In the genomic region with DNA sequence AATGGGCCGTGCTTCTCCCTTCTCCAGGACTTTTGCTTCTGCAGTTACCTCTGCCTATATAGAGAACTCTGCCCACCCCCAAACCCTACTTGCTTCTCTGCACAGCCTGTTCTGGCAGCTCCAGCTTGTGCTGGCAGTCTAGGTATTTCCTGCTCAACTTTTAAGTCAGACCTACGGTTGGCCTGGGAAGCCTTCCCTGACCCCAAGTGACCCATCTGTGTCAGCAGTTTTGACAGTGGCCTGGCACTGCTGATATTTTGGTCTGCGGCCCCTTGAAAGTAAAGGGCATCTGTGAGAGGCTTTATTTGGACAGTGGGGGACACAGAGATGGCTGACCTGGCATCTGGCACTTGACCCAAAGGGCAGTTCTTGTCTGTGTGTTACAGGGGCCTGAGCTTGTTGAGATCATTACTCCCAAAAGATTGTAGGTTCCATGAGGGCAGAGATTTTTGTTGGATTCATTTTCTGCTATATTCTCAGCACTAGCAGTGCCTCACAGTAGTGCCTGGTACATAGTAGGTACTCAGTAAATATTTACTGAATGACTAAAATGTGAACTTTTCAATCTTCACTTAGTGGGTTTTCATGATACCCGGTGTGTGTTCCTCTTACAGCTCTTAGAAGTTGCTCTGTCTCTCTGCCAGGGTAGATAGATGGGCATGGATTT, we compare ENCODE assay signal across 10 cellular contexts. TPM values are rescaled to one million over a fixed set of nuclear protein-coding genes. Genes with fewer than 3 reads are reported as not detected.
DNase-seq lines count a peak whose midpoint lies in the region; ATAC-seq and TF ChIP-seq lines count a peak whose summit lies in the region.
"Had no signal": no experiment of that assay in that cellular context is flagged by ENCODE, and none has a peak within 500 bp of the region (broad histone marks: within the 10 kb centered on the region; RNA-seq: fewer than 3 reads in every experiment).

No MANE protein-coding gene starts in this region.

- H3K27me3 ChIP-seq in CD4-positive, CD25-positive, alpha-beta regulatory T cell (ENCODE audit: control insufficient read depth, insufficient read depth, low read length) = no peaks in the 10 kb centered on the region
- H3K27me3 ChIP-seq in heart left ventricle = no peaks in the 10 kb centered on the region
- no peaks in the 10 kb centered on the region for H3K27me3 ChIP-seq in psoas muscle (ENCODE audit: insufficient read depth in 3 of 3, low read length in 2 of 3)

- H3K27ac ChIP-seq in CD4-positive, CD25-positive, alpha-beta regulatory T cell (ENCODE audit: insufficient read depth, low read length, poor library complexity, severe bottlenecking) = no peak overlapping the region
- H3K27ac ChIP-seq in heart left ventricle (peak overlapping the region; percentile 64 to 90 (median 84)), psoas muscle (peak overlapping the region; percentile 92)

- TF ChIP-seq CTCF in heart left ventricle (IDR thresholded peaks at IDR 0.05) (no peak), psoas muscle (IDR thresholded peaks at IDR 0.05) (no peak)

- 25 to 34% (median 30%) methylated on average over 4 of the region's 4 CpGs for WGBS in heart left ventricle, 4 donors
- WGBS in psoas muscle, 3 donors = 16 to 22% (median 17%) methylated on average over 4 of the region's 4 CpGs

- no peak overlapping the region for H3K4me3 Mint-ChIP-seq in CD4-positive, CD25-positive, alpha-beta regulatory T cell
- no peak overlapping the region for H3K4me3 Mint-ChIP-seq in T-helper 17 cell
- H3K4me3 Mint-ChIP-seq: activated CD4-positive, alpha-beta memory T cell treated with anti-CD3 and anti-CD28 coated beads, Interleukin-2, amount 10 ng/mL, durations not matched to agents 7 days and 5 days; CD8-positive, alpha-beta T cell had no signal

- peak overlapping the region in 2 of 3 donors; percentile 27 to 77 for H3K27ac Mint-ChIP-seq in CD4-positive, CD25-positive, alpha-beta regulatory T cell
- H3K27ac Mint-ChIP-seq in T-helper 17 cell = peak overlapping the region; percentile 48
- H3K27ac Mint-ChIP-seq: activated CD4-positive, alpha-beta memory T cell treated with anti-CD3 and anti-CD28 coated beads, Interleukin-2, amount 10 ng/mL, durations not matched to agents 7 days and 5 days; CD8-positive, alpha-beta T cell had no signal

- intact Hi-C loops in heart left ventricle (cut with DNase I) = no loop called here
- intact Hi-C loops in psoas muscle (cut with DNase I) = no loop called here

- no peaks in the 10 kb centered on the region for H3K9me3 ChIP-seq in CD4-positive, CD25-positive, alpha-beta regulatory T cell (ENCODE audit: control insufficient read depth in 2 of 2, low read length in 2 of 2)
- no peaks in the 10 kb centered on the region for H3K9me3 ChIP-seq in T-helper 17 cell (ENCODE audit: control insufficient read depth, low read length, poor library complexity, severe bottlenecking)
- no peaks in the 10 kb centered on the region for H3K9me3 ChIP-seq in heart left ventricle
- no peaks in the 10 kb centered on the region for H3K9me3 ChIP-seq in psoas muscle

- no peaks in the 10 kb centered on the region for H3K27me3 Mint-ChIP-seq in CD4-positive, CD25-positive, alpha-beta regulatory T cell
- no peaks in the 10 kb centered on the region for H3K27me3 Mint-ChIP-seq in T-helper 17 cell
- H3K27me3 Mint-ChIP-seq: activated CD4-positive, alpha-beta memory T cell treated with anti-CD3 and anti-CD28 coated beads, Interleukin-2, amount 10 ng/mL, durations not matched to agents 7 days and 5 days had no signal

- H3K9me3 Mint-ChIP-seq in CD4-positive, CD25-positive, alpha-beta regulatory T cell = no peaks in the 10 kb centered on the region
- H3K9me3 Mint-ChIP-seq: activated CD4-positive, alpha-beta memory T cell treated with anti-CD3 and anti-CD28 coated beads, Interleukin-2, amount 10 ng/mL, durations not matched to agents 7 days and 5 days; CD8-positive, alpha-beta T cell had no signal

- TF ChIP-seq POLR2A in heart left ventricle (IDR thresholded peaks at IDR 0.05) = no peak

- DNase-seq in CD4-positive, CD25-positive, alpha-beta regulatory T cell = no peak
- DNase-seq in T-helper 17 cell (no peak), heart left ventricle (peak in 4 of 5 donors; percentile 52 to 83 (median 68)), psoas muscle (peak in 1 of 2 donors; percentile 62), UCSD-AML1 (lab: John Stamatoyannopoulos, UW; ENCODE audit: unreplicated experiment) (no peak)
- DNase-seq in stimulated activated CD4-positive, alpha-beta T cell treated with anti-CD3 and anti-CD28 coated beads, Interleukin-4, amount 100 ng/mL, for 1 hour = no peak
- DNase-seq: activated CD4-positive, alpha-beta memory T cell treated with anti-CD3 and anti-CD28 coated beads, Interleukin-2, amount 10 ng/mL, durations not matched to agents 7 days and 5 days; CD8-positive, alpha-beta T cell had no signal

- H3K4me1 ChIP-seq in CD4-positive, CD25-positive, alpha-beta regulatory T cell (ENCODE audit: control insufficient read depth, insufficient read depth, low read length, poor library complexity, severe bottlenecking) = no peaks in the 10 kb centered on the region
- peaks cover 11 to 95% (median 72%) of the 10 kb centered on the region in 12 donors for H3K4me1 ChIP-seq in heart left ventricle
- H3K4me1 ChIP-seq in psoas muscle = peaks cover 77% of the 10 kb centered on the region

- peaks cover 18% of the 10 kb centered on the region for H3K36me3 Mint-ChIP-seq in CD4-positive, CD25-positive, alpha-beta regulatory T cell
- peaks cover 16% of the 10 kb centered on the region for H3K36me3 Mint-ChIP-seq in T-helper 17 cell (ENCODE audit: low read depth)

- H3K4me3 ChIP-seq in CD4-positive, CD25-positive, alpha-beta regulatory T cell (ENCODE audit: low read depth, low read length) = no peak overlapping the region
- no peak overlapping the region for H3K4me3 ChIP-seq in heart left ventricle
- peak overlapping the region; percentile 5 for H3K4me3 ChIP-seq in psoas muscle

- ATAC-seq in CD4-positive, CD25-positive, alpha-beta regulatory T cell (ENCODE audit: low read depth in 2 of 2) = no peak
- ATAC-seq in T-helper 17 cell (no peak), heart left ventricle (peak; percentile 63 to 76 (median 70)), psoas muscle (peak; percentile 43 to 82 (median 68)), HG02870 (IDR thresholded peaks at IDR 0.05; ENCODE audit: unreplicated experiment) (no peak), HG03196 (IDR thresholded peaks at IDR 0.05; ENCODE audit: unreplicated experiment) (no peak)
- ATAC-seq: CD8-positive, alpha-beta T cell had no signal

- H3K4me1 Mint-ChIP-seq in CD4-positive, CD25-positive, alpha-beta regulatory T cell = peaks cover 9 to 22% (median 16%) of the 10 kb centered on the region in 4 donors
- H3K4me1 Mint-ChIP-seq in T-helper 17 cell = peaks cover 42% of the 10 kb centered on the region
- H3K4me1 Mint-ChIP-seq: activated CD4-positive, alpha-beta memory T cell treated with anti-CD3 and anti-CD28 coated beads, Interleukin-2, amount 10 ng/mL, durations not matched to agents 7 days and 5 days had no signal

- peaks cover 5% of the 10 kb centered on the region for H3K36me3 ChIP-seq in CD4-positive, CD25-positive, alpha-beta regulatory T cell (ENCODE audit: control insufficient read depth, insufficient read depth, low read length)
- H3K36me3 ChIP-seq in heart left ventricle (peaks cover 0 to 19% (median 11%) of the 10 kb centered on the region in 9 donors), psoas muscle (ENCODE audit: insufficient read depth in 1 of 2, low read depth in 1 of 2) (peaks cover 0 to 12% of the 10 kb centered on the region in 2 donors)

RNA-seq across cellular contexts. Expression of a gene that starts 55.2 kb away (rescaled TPM):
- total RNA-seq in CD4-positive, CD25-positive, alpha-beta regulatory T cell = 23.3 TPM
- polyA plus RNA-seq in CD4-positive, CD25-positive, alpha-beta regulatory T cell = 1 to 10 TPM; 2.6 to 3.9 (median 3.1) TPM
- total RNA-seq in T-helper 17 cell (10 to 100 TPM; 22.6 to 23.8 TPM), heart left ventricle (100 to 1,000 TPM; 149 to 364 (median 272) TPM), psoas muscle (100 to 1,000 TPM in 3 of 4 donors, 10 to 100 TPM in 1; 94.8 to 128 (median 120) TPM)
- polyA plus RNA-seq in heart left ventricle (10 to 100 TPM; 53.3 to 76.3 TPM), psoas muscle (10 to 100 TPM; 30.8 to 68.2 (median 45.2) TPM)

Comparison
In these comparisons a context has a peak if more than half of its experiments do, and no peak if none do; other contexts are left out.
1. ATAC-seq: peak in heart left ventricle (4 of 4) and psoas muscle (4 of 4); none in CD4-positive, CD25-positive, alpha-beta regulatory T cell (0 of 2), T-helper 17 cell (single experiment), HG02870 (single experiment) and HG03196 (single experiment).
2. DNase-seq: peak in heart left ventricle (4 of 5); none in CD4-positive, CD25-positive, alpha-beta regulatory T cell (0 of 3), T-helper 17 cell (0 of 3), stimulated activated CD4-positive, alpha-beta T cell treated with anti-CD3 and anti-CD28 coated beads, Interleukin-4, amount 100 ng/mL, for 1 hour (single experiment) and UCSD-AML1 (single experiment).